14 cellular contexts compared by ENCODE assay signal in the genomic region with DNA sequence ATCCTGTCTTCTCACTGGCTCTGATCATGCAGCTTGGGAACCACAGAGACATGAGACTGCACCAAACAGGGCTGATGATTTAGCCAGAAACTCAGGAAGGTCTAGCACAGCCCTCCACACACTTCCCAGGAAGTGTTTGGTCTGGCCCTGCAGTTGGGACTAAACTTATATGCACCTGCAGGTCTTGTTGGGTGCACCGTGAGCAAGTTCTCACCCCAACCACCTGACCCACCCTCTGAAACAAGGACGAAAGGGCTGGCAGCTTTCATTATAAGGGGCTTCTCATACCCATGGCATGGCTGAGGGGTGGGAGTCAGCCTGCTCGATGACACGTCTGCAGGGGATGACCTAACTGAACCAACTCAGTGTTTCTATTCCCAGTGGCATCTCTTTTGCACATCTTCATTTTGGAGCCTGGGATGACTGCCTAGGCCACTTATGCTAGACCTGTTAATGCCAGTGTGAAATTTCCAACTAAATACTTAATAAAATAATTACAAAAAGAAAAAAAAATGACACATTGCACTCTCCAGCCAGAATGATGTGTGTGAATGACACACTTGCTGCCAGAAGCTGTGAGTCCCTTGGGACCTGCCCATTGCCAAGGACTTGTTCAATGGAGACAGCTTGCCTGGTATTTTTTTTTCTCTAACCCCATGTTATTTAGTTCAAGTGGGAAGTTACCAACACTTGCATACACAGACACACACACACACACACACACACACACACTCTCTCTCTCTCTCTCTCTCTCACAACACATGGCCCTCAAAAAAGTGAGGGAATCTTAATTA.
"Had no signal": no experiment of that assay in that cellular context is flagged by ENCODE, and none has a peak within 500 bp of the region (broad histone marks: within the 10 kb centered on the region; RNA-seq: fewer than 3 reads in every experiment).

No MANE protein-coding gene starts in this region.

- H3K9me3 ChIP-seq: left lung, psoas muscle, spleen, suprapubic skin had no signal

- H3K36me3 ChIP-seq: left lung, neural progenitor cell had no signal

- H3K27ac ChIP-seq: left lung, neural progenitor cell, psoas muscle, spleen, suprapubic skin had no signal

- H3K4me1 ChIP-seq: left lung, neural progenitor cell, psoas muscle had no signal

- DNase-seq: activated naive CD4-positive, alpha-beta T cell treated with anti-CD3 and anti-CD28 coated beads, Interleukin-2, amount 10 ng/mL, durations not matched to agents 7 days and 5 days; caudate nucleus; hippocampal formation; left lung; naive B cell; spleen; T-helper 9 cell; trophoblast cell had no signal

- H3K4me3 ChIP-seq: left lung, neural progenitor cell, psoas muscle, spleen, suprapubic skin had no signal

- H3K27me3 ChIP-seq: left lung, neural progenitor cell, spleen, suprapubic skin had no signal

- FAIRE-seq: colon, endometrium, keratinocyte had no signal
